17 cellular contexts compared by ENCODE assay signal in genomic region chr3:46984591-46985459, GRCh38. TPM values are rescaled to one million over a fixed set of nuclear protein-coding genes. Genes with fewer than 3 reads are reported as not detected.
A peak's percentile ranks its signal among the peaks of the same experiment; 100 is the strongest.
DNase-seq lines count a peak whose midpoint lies in the region; ATAC-seq lines count a peak whose summit lies in the region.
"Had no signal": no experiment of that assay in that cellular context is flagged by ENCODE, and none has a peak within 500 bp of the region (broad histone marks: within the 10 kb centered on the region; RNA-seq: fewer than 3 reads in every experiment).

No MANE protein-coding gene starts in this region.

- no peaks in the 10 kb centered on the region for H3K9me3 ChIP-seq in BLaER1
- no peaks in the 10 kb centered on the region for H3K9me3 ChIP-seq in CD4-positive, CD25-positive, alpha-beta regulatory T cell (ENCODE audit: control insufficient read depth in 2 of 2, low read length in 2 of 2)
- H3K9me3 ChIP-seq: gastrocnemius medialis, tibial artery had no signal

- in situ Hi-C loops in KBM-7 (cut with MboI; ENCODE audit: low pct_unique_long_range_greater_than_20kb, low sequenced_read_pairs), result no loop called here

- peak overlapping the region; percentile 59 to 91 (median 72) for H3K4me3 Mint-ChIP-seq in CD4-positive, CD25-positive, alpha-beta regulatory T cell
- H3K4me3 Mint-ChIP-seq in activated CD8-positive, alpha-beta T cell treated with anti-CD3 and anti-CD28 coated beads, Interleukin-2, amount 10 ng/mL, durations not matched to agents 7 days and 5 days, result no peak overlapping the region
- peak overlapping the region in 4 of 10 donors; percentile 15 to 51 (median 31) for H3K4me3 Mint-ChIP-seq in naive thymus-derived CD8-positive, alpha-beta T cell

- H3K4me3 ChIP-seq in BLaER1, result no peak overlapping the region
- no peak overlapping the region for H3K4me3 ChIP-seq in CD4-positive, CD25-positive, alpha-beta regulatory T cell (ENCODE audit: low read depth, low read length)
- H3K4me3 ChIP-seq: gastrocnemius medialis, tibial artery had no signal

- peaks cover 25% of the 10 kb centered on the region for H3K36me3 ChIP-seq in BLaER1
- peaks cover 6% of the 10 kb centered on the region for H3K36me3 ChIP-seq in CD4-positive, CD25-positive, alpha-beta regulatory T cell (ENCODE audit: control insufficient read depth, insufficient read depth, low read length)
- H3K36me3 ChIP-seq: gastrocnemius medialis had no signal

- H3K27ac ChIP-seq in BLaER1, result peak overlapping the region; percentile 91
- peak overlapping the region; percentile 47 for H3K27ac ChIP-seq in CD4-positive, CD25-positive, alpha-beta regulatory T cell (ENCODE audit: insufficient read depth, low read length, poor library complexity, severe bottlenecking)
- H3K27ac ChIP-seq: gastrocnemius medialis, tibial artery had no signal

- CTCF ChIA-PET in activated CD8-positive, alpha-beta T cell treated with anti-CD3 and anti-CD28 coated beads, Interleukin-2, amount 10 ng/mL, durations not matched to agents 7 days and 5 days (lab: Charles Lee), result no interaction called here

- no peak for ATAC-seq in CD4-positive, CD25-positive, alpha-beta regulatory T cell (ENCODE audit: low read depth in 2 of 2)
- ATAC-seq in activated CD8-positive, alpha-beta T cell treated with anti-CD3 and anti-CD28 coated beads, Interleukin-2, amount 10 ng/mL, durations not matched to agents 7 days and 5 days, result no peak
- ATAC-seq in naive thymus-derived CD8-positive, alpha-beta T cell, result no peak
- no peak for ATAC-seq in HG03457 (IDR thresholded peaks at IDR 0.05; ENCODE audit: unreplicated experiment)
- ATAC-seq: gastrocnemius medialis had no signal

- H3K4me1 ChIP-seq in BLaER1, result peaks cover 99% of the 10 kb centered on the region
- H3K4me1 ChIP-seq in CD4-positive, CD25-positive, alpha-beta regulatory T cell (ENCODE audit: control insufficient read depth, insufficient read depth, low read length, poor library complexity, severe bottlenecking), result peaks cover 98% of the 10 kb centered on the region

- peak overlapping the region; percentile 97 for H3K4me2 ChIP-seq in BLaER1

- POLR2A ChIA-PET in activated CD8-positive, alpha-beta T cell treated with anti-CD3 and anti-CD28 coated beads, Interleukin-2, amount 10 ng/mL, durations not matched to agents 7 days and 5 days (lab: Charles Lee), result interaction anchor here (1.2 to 1.4 kb wide), 2 partner anchors 9 to 34 kb away, joined by 3 to 4 read pairs; no protein-coding TSS in a partner anchor
- POLR2A ChIA-PET in naive thymus-derived CD8-positive, alpha-beta T cell (lab: Charles Lee), result interaction anchor here (4.1 kb wide), 1 partner anchor 8 kb away, joined by 23 read pairs; the partner anchor contains the start of gene CCDC12

- H3K27me3 ChIP-seq in BLaER1, result no peaks in the 10 kb centered on the region
- H3K27me3 ChIP-seq in CD4-positive, CD25-positive, alpha-beta regulatory T cell (ENCODE audit: control insufficient read depth, insufficient read depth, low read length), result no peaks in the 10 kb centered on the region
- H3K27me3 ChIP-seq: gastrocnemius medialis, tibial artery had no signal

- peaks cover 8% of the 10 kb centered on the region for H3K36me3 Mint-ChIP-seq in CD4-positive, CD25-positive, alpha-beta regulatory T cell
- H3K36me3 Mint-ChIP-seq in activated CD8-positive, alpha-beta T cell treated with anti-CD3 and anti-CD28 coated beads, Interleukin-2, amount 10 ng/mL, durations not matched to agents 7 days and 5 days (ENCODE audit: low read depth), result peaks cover 50% of the 10 kb centered on the region
- H3K36me3 Mint-ChIP-seq in naive thymus-derived CD8-positive, alpha-beta T cell, result no peaks in the 10 kb centered on the region

- DNase-seq in CD4-positive, CD25-positive, alpha-beta regulatory T cell, result no peak
- DNase-seq in activated CD8-positive, alpha-beta T cell treated with anti-CD3 and anti-CD28 coated beads, Interleukin-2, amount 10 ng/mL, durations not matched to agents 7 days and 5 days, result no peak
- DNase-seq in naive thymus-derived CD8-positive, alpha-beta T cell, result no peak
- no peak for DNase-seq in NCI-H524 (lab: John Stamatoyannopoulos, UW)
- DNase-seq in activated effector memory CD4-positive, alpha-beta T cell treated with anti-CD3 and anti-CD28 coated beads, Interleukin-2, amount 50 U/mL, for 16 hours, result no peak
- no peak for DNase-seq in KBM-7
- DNase-seq: anterior cingulate cortex; gastrocnemius medialis; H7; mammary epithelial cell; NCI-H1930; NCI-H524 treated with DMSO at 0.1 percent for 48 hours; stimulated activated CD4-positive, alpha-beta T cell treated with anti-CD3 and anti-CD28 coated beads, Interleukin-4, amount 100 ng/mL, for 1 hour; stimulated activated CD8-positive, alpha-beta memory T cell treated with anti-CD3 and anti-CD28 coated beads, Interleukin-4, amount 100 ng/mL, for 48 hours; tibial artery had no signal

- H3K9me3 Mint-ChIP-seq in CD4-positive, CD25-positive, alpha-beta regulatory T cell, result no peaks in the 10 kb centered on the region
- no peaks in the 10 kb centered on the region for H3K9me3 Mint-ChIP-seq in activated CD8-positive, alpha-beta T cell treated with anti-CD3 and anti-CD28 coated beads, Interleukin-2, amount 10 ng/mL, durations not matched to agents 7 days and 5 days (ENCODE audit: insufficient read depth)
- H3K9me3 Mint-ChIP-seq in naive thymus-derived CD8-positive, alpha-beta T cell, result no peaks in the 10 kb centered on the region

- peak overlapping the region; percentile 82 to 92 (median 84) for H3K27ac Mint-ChIP-seq in CD4-positive, CD25-positive, alpha-beta regulatory T cell
- peak overlapping the region; percentile 47 for H3K27ac Mint-ChIP-seq in activated CD8-positive, alpha-beta T cell treated with anti-CD3 and anti-CD28 coated beads, Interleukin-2, amount 10 ng/mL, durations not matched to agents 7 days and 5 days
- peak overlapping the region in 8 of 10 donors; percentile 5 to 86 (median 62) for H3K27ac Mint-ChIP-seq in naive thymus-derived CD8-positive, alpha-beta T cell

- H3K27me3 Mint-ChIP-seq in CD4-positive, CD25-positive, alpha-beta regulatory T cell, result no peaks in the 10 kb centered on the region
- no peaks in the 10 kb centered on the region for H3K27me3 Mint-ChIP-seq in activated CD8-positive, alpha-beta T cell treated with anti-CD3 and anti-CD28 coated beads, Interleukin-2, amount 10 ng/mL, durations not matched to agents 7 days and 5 days (ENCODE audit: low read depth)
- H3K27me3 Mint-ChIP-seq in naive thymus-derived CD8-positive, alpha-beta T cell, result no peaks in the 10 kb centered on the region

- H4K20me1 ChIP-seq in BLaER1, result no peaks in the 10 kb centered on the region

- no peak overlapping the region for H3K9ac ChIP-seq in BLaER1

- H3K4me1 Mint-ChIP-seq in CD4-positive, CD25-positive, alpha-beta regulatory T cell, result peaks cover 0 to 94% (median 55%) of the 10 kb centered on the region in 4 donors
- peaks cover 80% of the 10 kb centered on the region for H3K4me1 Mint-ChIP-seq in activated CD8-positive, alpha-beta T cell treated with anti-CD3 and anti-CD28 coated beads, Interleukin-2, amount 10 ng/mL, durations not matched to agents 7 days and 5 days (ENCODE audit: low read depth)
- peaks cover 42 to 89% (median 79%) of the 10 kb centered on the region in 4 donors for H3K4me1 Mint-ChIP-seq in naive thymus-derived CD8-positive, alpha-beta T cell

RNA-seq across cellular contexts. Expression of gene NBEAL2, which starts 5.4 kb away (rescaled TPM):
- 429 TPM for total RNA-seq in CD4-positive, CD25-positive, alpha-beta regulatory T cell
- 10 to 100 TPM in 2 of 4 donors, 1 to 10 TPM in 2; 4.7 to 13.5 (median 8.6) TPM for polyA plus RNA-seq in CD4-positive, CD25-positive, alpha-beta regulatory T cell
- total RNA-seq in activated CD8-positive, alpha-beta T cell treated with anti-CD3 and anti-CD28 coated beads, Interleukin-2, amount 10 ng/mL, durations not matched to agents 7 days and 5 days, result 100 to 1,000 TPM; 206 to 212 TPM
- 10 to 100 TPM; 40.7 to 46.0 TPM for total RNA-seq in naive thymus-derived CD8-positive, alpha-beta T cell
- polyA plus RNA-seq in naive thymus-derived CD8-positive, alpha-beta T cell, result 1 to 10 TPM in 2 of 3 donors, under 1 TPM in 1; 0.89 to 2.8 (median 1.9) TPM

RNA-seq across cellular contexts. Expression of gene CCDC12, which starts 8.3 kb away (rescaled TPM):
- total RNA-seq in CD4-positive, CD25-positive, alpha-beta regulatory T cell, result 71.8 TPM
- polyA plus RNA-seq in CD4-positive, CD25-positive, alpha-beta regulatory T cell, result 100 to 1,000 TPM in 3 of 4 donors, 10 to 100 TPM in 1; 90.4 to 116 (median 106) TPM
- total RNA-seq in activated CD8-positive, alpha-beta T cell treated with anti-CD3 and anti-CD28 coated beads, Interleukin-2, amount 10 ng/mL, durations not matched to agents 7 days and 5 days, result 10 to 100 TPM; 59.4 to 62.2 TPM
- total RNA-seq in naive thymus-derived CD8-positive, alpha-beta T cell, result 10 to 100 TPM; 58.8 to 59.5 TPM
- 100 to 1,000 TPM in 2 of 3 donors, 10 to 100 TPM in 1; 81.9 to 106 (median 106) TPM for polyA plus RNA-seq in naive thymus-derived CD8-positive, alpha-beta T cell
